In the genomic region with DNA sequence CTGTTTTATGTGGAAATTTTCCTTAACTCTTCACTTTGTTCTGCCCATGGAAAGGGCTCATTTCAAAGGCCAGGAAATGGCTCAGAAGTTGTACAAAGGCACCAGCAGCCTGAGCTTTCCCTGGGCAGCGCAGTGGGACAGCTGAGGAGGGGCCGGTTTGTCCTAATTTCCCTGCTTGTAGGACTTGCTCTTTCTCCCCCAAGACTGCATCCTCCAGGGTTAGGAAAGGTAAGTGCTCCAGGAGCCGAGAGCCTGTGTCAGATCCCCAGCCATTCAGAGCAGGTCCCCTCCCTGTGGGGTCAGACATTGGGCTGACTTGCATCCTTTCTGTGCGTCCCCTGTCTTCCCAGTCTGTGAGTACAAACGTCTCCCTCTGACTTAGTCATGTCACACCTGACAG, we compare ENCODE assay signal across 15 cellular contexts. TPM values are rescaled to one million over a fixed set of nuclear protein-coding genes. Genes with fewer than 3 reads are reported as not detected.
A peak's percentile ranks its signal among the peaks of the same experiment; 100 is the strongest.
DNase-seq lines count a peak whose midpoint lies in the region; ATAC-seq and TF ChIP-seq lines count a peak whose summit lies in the region.
"Had no signal": no experiment of that assay in that cellular context is flagged by ENCODE, and none has a peak within 500 bp of the region (broad histone marks: within the 10 kb centered on the region; RNA-seq: fewer than 3 reads in every experiment).

No MANE protein-coding gene starts in this region.

- H3T11ph ChIP-seq in H9 (ENCODE audit: low read length) = no peak overlapping the region

- POLR2A ChIA-PET in WTC11 (lab: Charles Lee) = no interaction called here

- H3K23me2 ChIP-seq in H9 (ENCODE audit: insufficient read length, low read depth, low read length, poor library complexity, severe bottlenecking) = no peaks in the 10 kb centered on the region

- H2AK5ac ChIP-seq in H9 (ENCODE audit: insufficient read length, low read length) (no peak overlapping the region), trophoblast cell (ENCODE audit: low read length) (no peak overlapping the region)

- no peak overlapping the region for H3K56ac ChIP-seq in H9 (ENCODE audit: insufficient read length, low read depth, low read length)

- no peak overlapping the region for H4K12ac ChIP-seq in trophoblast cell (ENCODE audit: low read depth, low read length)

- no peak overlapping the region for H4K5ac ChIP-seq in H9 (ENCODE audit: insufficient read length, low read depth, low read length)

- H2BK5ac ChIP-seq in H9 (ENCODE audit: insufficient read length, low read length) (no peak overlapping the region), trophoblast cell (ENCODE audit: low read depth, low read length, poor library complexity) (no peak overlapping the region)

- ATAC-seq in WTC11 = peak; percentile 49
- no peak for ATAC-seq in activated T-helper 17 cell treated with anti-CD3 and anti-CD28 coated beads, Interleukin-2, amount 50 U/mL, for 72 hours (replicated peaks)

- H4K20me1 ChIP-seq in H9 (ENCODE audit: control insufficient read depth, insufficient read depth, insufficient read length) = no peaks in the 10 kb centered on the region

- H3K27ac Mint-ChIP-seq in H9 = peak overlapping the region in 1 of 3 experiments; percentile 60; a peak in 1 of 7 replicates
- no peak overlapping the region for H3K27ac Mint-ChIP-seq in WTC11
- H3K27ac Mint-ChIP-seq in activated T-helper 17 cell treated with anti-CD3 and anti-CD28 coated beads, Interleukin-2, amount 50 U/mL, for 72 hours = no peak overlapping the region
- H3K27ac Mint-ChIP-seq: CD4-positive, alpha-beta memory T cell had no signal

- H3K27me3 Mint-ChIP-seq in H9 (ENCODE audit: low read depth) = peaks cover 12% of the 10 kb centered on the region
- no peaks in the 10 kb centered on the region; the same call in 1 of the 2 replicates for H3K27me3 Mint-ChIP-seq in WTC11 (ENCODE audit: low read depth)
- peaks cover 34% of the 10 kb centered on the region for H3K27me3 Mint-ChIP-seq in activated T-helper 17 cell treated with anti-CD3 and anti-CD28 coated beads, Interleukin-2, amount 50 U/mL, for 72 hours

- H2BK20ac ChIP-seq in H9 (ENCODE audit: low read depth, low read length, poor library complexity, severe bottlenecking) = no peak overlapping the region

- no peaks in the 10 kb centered on the region for H3K9me3 ChIP-seq in H9 (ENCODE audit: control insufficient read depth, low read depth, low read length)
- no peaks in the 10 kb centered on the region for H3K9me3 ChIP-seq in iPS-15b (ENCODE audit: control insufficient read depth, insufficient read depth, low read length)
- no peaks in the 10 kb centered on the region for H3K9me3 ChIP-seq in trophoblast cell (ENCODE audit: insufficient read depth, low read depth, low read length)
- H3K9me3 ChIP-seq: BE2C had no signal

- H3K18ac ChIP-seq in H9 (ENCODE audit: insufficient read length, low read depth, low read length) (no peak overlapping the region), trophoblast cell (ENCODE audit: low read length) (no peak overlapping the region)

- H3K9me3 Mint-ChIP-seq in H9 (peaks cover 0 to 2% of the 10 kb centered on the region in 2 experiments; a peak in 2 of 5 replicates), WTC11 (peaks cover 9% of the 10 kb centered on the region)
- H3K9me3 Mint-ChIP-seq in activated T-helper 17 cell treated with anti-CD3 and anti-CD28 coated beads, Interleukin-2, amount 50 U/mL, for 72 hours = no peaks in the 10 kb centered on the region

- no peaks in the 10 kb centered on the region for H3K36me3 Mint-ChIP-seq in H9 (ENCODE audit: insufficient read depth in 1 of 3, low read depth in 3 of 3)
- no peaks in the 10 kb centered on the region for H3K36me3 Mint-ChIP-seq in WTC11
- H3K36me3 Mint-ChIP-seq in activated T-helper 17 cell treated with anti-CD3 and anti-CD28 coated beads, Interleukin-2, amount 50 U/mL, for 72 hours (ENCODE audit: low read depth) = no peaks in the 10 kb centered on the region
- H3K36me3 Mint-ChIP-seq: CD4-positive, alpha-beta memory T cell had no signal

- no peak overlapping the region for H3K23ac ChIP-seq in H9 (ENCODE audit: insufficient read length, low read depth, low read length)
- H3K23ac ChIP-seq in trophoblast cell (ENCODE audit: low read length) = no peak overlapping the region

- no peaks in the 10 kb centered on the region for H3K79me2 ChIP-seq in H9 (ENCODE audit: insufficient read depth, low read length)
- H3K79me2 ChIP-seq in trophoblast cell (ENCODE audit: control insufficient read depth, insufficient read depth, low read length, poor library complexity) = no peaks in the 10 kb centered on the region

- no peak overlapping the region; a peak in 1 of 5 replicates for H3K4me3 Mint-ChIP-seq in H9
- H3K4me3 Mint-ChIP-seq in WTC11 = no peak overlapping the region
- H3K4me3 Mint-ChIP-seq in activated T-helper 17 cell treated with anti-CD3 and anti-CD28 coated beads, Interleukin-2, amount 50 U/mL, for 72 hours = no peak overlapping the region
- H3K4me3 Mint-ChIP-seq: CD4-positive, alpha-beta memory T cell had no signal

- H3K9ac ChIP-seq in H9 (ENCODE audit: extremely low read depth, insufficient read length, low read length) (no peak overlapping the region), iPS-15b (ENCODE audit: low read depth, low read length) (peak overlapping the region; percentile 24), trophoblast cell (ENCODE audit: low read length) (peak overlapping the region; percentile 7)

- H3K27ac ChIP-seq in H9 (ENCODE audit: insufficient read length, low read depth, low read length) (no peak overlapping the region), trophoblast cell (ENCODE audit: low read depth, low read length) (no peak overlapping the region)
- H3K27ac ChIP-seq: C4-2B had no signal

- no peaks in the 10 kb centered on the region for H3K36me3 ChIP-seq in iPS-15b (ENCODE audit: control insufficient read depth, insufficient read depth, low read length)
- no peaks in the 10 kb centered on the region for H3K36me3 ChIP-seq in trophoblast cell (ENCODE audit: control insufficient read depth in 1 of 2, insufficient read depth in 2 of 2, low read length in 2 of 2)
- H3K36me3 ChIP-seq: BE2C had no signal

- H2AFZ ChIP-seq in H9 (ENCODE audit: low read length) (no peak overlapping the region), trophoblast cell (ENCODE audit: insufficient read depth, low read length, poor library complexity) (no peak overlapping the region)

- no peak overlapping the region for H3K4me3 ChIP-seq in iPS-15b (ENCODE audit: low read depth, low read length)
- H3K4me3 ChIP-seq in trophoblast cell (ENCODE audit: low read depth, low read length) = no peak overlapping the region

- H4K91ac ChIP-seq in H9 (ENCODE audit: insufficient read length, low read depth, low read length) (no peak overlapping the region), trophoblast cell (ENCODE audit: low read depth, low read length) (no peak overlapping the region)

- H2BK120ac ChIP-seq in H9 (ENCODE audit: low read depth, low read length, poor library complexity, severe bottlenecking) (no peak overlapping the region), trophoblast cell (ENCODE audit: insufficient read depth, low read length, poor library complexity) (no peak overlapping the region)

- TF ChIP-seq CTCF in H9 (conservative IDR thresholded peaks at IDR 0.05) = no peak
- no peak for TF ChIP-seq CTCF in WTC11 (IDR thresholded peaks at IDR 0.05)

- no peaks in the 10 kb centered on the region for H3K79me1 ChIP-seq in H9 (ENCODE audit: insufficient read depth, low read depth, low read length, poor library complexity, severe bottlenecking)
- no peaks in the 10 kb centered on the region for H3K79me1 ChIP-seq in trophoblast cell (ENCODE audit: low read length)

- H3K4ac ChIP-seq in H9 (ENCODE audit: low read depth, low read length) (no peak overlapping the region), trophoblast cell (ENCODE audit: low read depth, low read length) (no peak overlapping the region)

- DNase-seq in H9 (peak; percentile 52), WTC11 (ENCODE audit: low spot score) (no peak), trophoblast cell (no peak), hippocampal formation (lab: John Stamatoyannopoulos, UW) (no peak), mucosa of gallbladder (ENCODE audit: low spot score) (no peak), NCI-H345 treated with DMSO at 0.1 percent for 48 hours (lab: John Stamatoyannopoulos, UW; ENCODE audit: unreplicated experiment) (no peak)
- DNase-seq: BE2C; CD4-positive, alpha-beta memory T cell; COR-L47; DND-41; GDM1 had no signal

- H2BK12ac ChIP-seq in H9 (ENCODE audit: insufficient read length, low read depth, low read length) (no peak overlapping the region), trophoblast cell (ENCODE audit: low read length) (no peak overlapping the region)

- H3K4me1 ChIP-seq in H9 (ENCODE audit: insufficient read depth, low read length) (no peaks in the 10 kb centered on the region), iPS-15b (ENCODE audit: control insufficient read depth, insufficient read depth, low read length) (peaks cover 6% of the 10 kb centered on the region), trophoblast cell (ENCODE audit: control insufficient read depth in 1 of 2, insufficient read depth in 2 of 2, low read length in 2 of 2) (no peaks in the 10 kb centered on the region)
- H3K4me1 ChIP-seq: BE2C had no signal

- WGBS in H9 (ENCODE audit: extremely low coverage, insufficient read length, low lambda C conversion rate) = no CpG with 5 or more reads among the region's 5 CpGs
- no CpG with 5 or more reads among the region's 5 CpGs for WGBS in trophoblast cell (ENCODE audit: extremely low coverage, insufficient coverage, insufficient read length)

- CTCF ChIA-PET in WTC11 (lab: Charles Lee) = interaction anchor here (0.8 to 2.9 kb wide), 18 partner anchors 11 to 519 kb away, joined by 3 to 33 read pairs (median 6); a partner anchor contains a TSS

- H4K8ac ChIP-seq in H9 (replicated peaks; ENCODE audit: insufficient read length, low read depth, low read length) = no peak overlapping the region
- H4K8ac ChIP-seq in trophoblast cell (ENCODE audit: low read depth, low read length) = no peak overlapping the region

- H3K27me3 ChIP-seq in H9 (ENCODE audit: insufficient read depth, low read length) (no peaks in the 10 kb centered on the region), iPS-15b (ENCODE audit: control insufficient read depth, insufficient read depth, low read length) (no peaks in the 10 kb centered on the region), trophoblast cell (ENCODE audit: insufficient read depth, low read length) (no peaks in the 10 kb centered on the region)
- H3K27me3 ChIP-seq: BE2C had no signal

- no peak overlapping the region for H3K14ac ChIP-seq in H9 (ENCODE audit: insufficient read depth, low read length)
- H3K14ac ChIP-seq in trophoblast cell (ENCODE audit: low read length) = no peak overlapping the region

- no peak overlapping the region for H2BK15ac ChIP-seq in H9 (ENCODE audit: low read depth, low read length)

- H3K4me1 Mint-ChIP-seq in H9 = peaks cover 8 to 18% of the 10 kb centered on the region in 2 experiments
- peaks cover 18% of the 10 kb centered on the region for H3K4me1 Mint-ChIP-seq in WTC11
- no peaks in the 10 kb centered on the region for H3K4me1 Mint-ChIP-seq in activated T-helper 17 cell treated with anti-CD3 and anti-CD28 coated beads, Interleukin-2, amount 50 U/mL, for 72 hours
- H3K4me1 Mint-ChIP-seq: CD4-positive, alpha-beta memory T cell had no signal

- H3K4me2 ChIP-seq in H9 (ENCODE audit: insufficient read depth, insufficient read length, low read length) (no peak overlapping the region), trophoblast cell (ENCODE audit: low read length) (no peak overlapping the region)

RNA-seq across cellular contexts. Expression of a gene that starts 43.5 kb away (rescaled TPM):
- total RNA-seq in H9 (2021) (not detected in 2 replicates), WTC11 (2021) (not detected in 3 replicates), mucosa of gallbladder (6.6 TPM)
- polyA plus RNA-seq in trophoblast cell (2013) = 0.15 and 0.25 TPM in 2 replicates
- not detected for total RNA-seq in activated T-helper 17 cell treated with anti-CD3 and anti-CD28 coated beads, Interleukin-2, amount 50 U/mL, for 72 hours
- total RNA-seq: CD4-positive, alpha-beta memory T cell; H4 had no signal
- polyA plus RNA-seq: CD4-positive, alpha-beta memory T cell had no signal
